ENCODE assay signal across 8 cellular contexts in the genomic region with DNA sequence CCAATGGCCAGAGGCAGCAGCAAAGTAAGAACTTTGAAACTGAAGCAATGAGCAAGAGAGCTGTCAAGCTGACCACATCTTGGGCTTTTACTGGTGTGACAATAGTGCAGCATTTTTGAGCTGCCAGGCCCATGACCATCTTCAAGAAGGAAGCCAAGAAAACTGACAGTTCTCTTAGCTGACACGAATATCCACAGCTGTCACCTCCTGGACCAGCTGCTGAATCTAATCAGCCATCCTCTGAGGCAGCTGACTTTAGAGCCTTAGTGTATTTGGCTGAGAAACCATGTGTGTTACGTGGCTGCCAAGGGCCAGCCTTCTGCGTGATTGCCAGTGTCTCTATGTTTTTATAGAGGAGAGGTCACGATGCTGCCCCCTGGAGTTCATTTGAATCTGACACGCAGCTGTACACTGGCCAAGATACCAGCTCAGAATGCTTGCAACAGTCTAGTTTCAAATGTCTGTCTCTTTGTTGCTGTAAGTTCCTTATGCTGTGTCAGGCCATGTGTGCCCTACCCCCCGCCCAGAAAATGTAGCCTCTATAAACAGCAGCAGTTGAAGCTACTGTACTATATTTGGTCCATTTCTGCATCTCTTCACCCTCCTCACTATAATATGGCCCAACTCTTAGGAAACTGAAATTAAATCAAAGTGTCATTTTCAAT. TPM values are rescaled to one million over a fixed set of nuclear protein-coding genes. Genes with fewer than 3 reads are reported as not detected.
DNase-seq lines count a peak whose midpoint lies in the region; ATAC-seq and TF ChIP-seq lines count a peak whose summit lies in the region.

No MANE protein-coding gene starts in this region.

- peaks cover 0 to 2% (median 0%) of the 10 kb centered on the region in 7 donors for H3K9me3 Mint-ChIP-seq in CD4-positive, CD25-positive, alpha-beta regulatory T cell
- H3K9me3 Mint-ChIP-seq in activated CD4-positive, alpha-beta T cell treated with anti-CD3 and anti-CD28 coated beads, Interleukin-2, amount 10 ng/mL, durations not matched to agents 7 days and 5 days, result no peaks in the 10 kb centered on the region
- H3K9me3 Mint-ChIP-seq in nephron, result no peaks in the 10 kb centered on the region

- no peak overlapping the region for H3K4me3 Mint-ChIP-seq in CD4-positive, CD25-positive, alpha-beta regulatory T cell
- no peak overlapping the region for H3K4me3 Mint-ChIP-seq in activated CD4-positive, alpha-beta T cell treated with anti-CD3 and anti-CD28 coated beads, Interleukin-2, amount 10 ng/mL, durations not matched to agents 7 days and 5 days
- H3K4me3 Mint-ChIP-seq in nephron, result no peak overlapping the region

- no peaks in the 10 kb centered on the region for H3K4me1 ChIP-seq in CD4-positive, CD25-positive, alpha-beta regulatory T cell (ENCODE audit: control insufficient read depth, insufficient read depth, low read length, poor library complexity, severe bottlenecking)
- H3K4me1 ChIP-seq in esophagus squamous epithelium (peaks cover 0 to 14% (median 11%) of the 10 kb centered on the region in 3 donors), thyroid gland (peaks cover 6 to 10% of the 10 kb centered on the region in 2 donors)

- H3K9me3 ChIP-seq in CD4-positive, CD25-positive, alpha-beta regulatory T cell (ENCODE audit: control insufficient read depth in 2 of 2, low read length in 2 of 2), result no peaks in the 10 kb centered on the region
- H3K9me3 ChIP-seq in esophagus squamous epithelium, result no peaks in the 10 kb centered on the region
- H3K9me3 ChIP-seq in thyroid gland, result no peaks in the 10 kb centered on the region

- H3K4me1 Mint-ChIP-seq in CD4-positive, CD25-positive, alpha-beta regulatory T cell, result no peaks in the 10 kb centered on the region
- no peaks in the 10 kb centered on the region for H3K4me1 Mint-ChIP-seq in activated CD4-positive, alpha-beta T cell treated with anti-CD3 and anti-CD28 coated beads, Interleukin-2, amount 10 ng/mL, durations not matched to agents 7 days and 5 days
- H3K4me1 Mint-ChIP-seq in nephron, result peaks cover 26% of the 10 kb centered on the region

- peaks cover 9% of the 10 kb centered on the region for H3K27me3 Mint-ChIP-seq in CD4-positive, CD25-positive, alpha-beta regulatory T cell
- H3K27me3 Mint-ChIP-seq in activated CD4-positive, alpha-beta T cell treated with anti-CD3 and anti-CD28 coated beads, Interleukin-2, amount 10 ng/mL, durations not matched to agents 7 days and 5 days, result peaks cover 16% of the 10 kb centered on the region
- H3K27me3 Mint-ChIP-seq in nephron (ENCODE audit: low read depth), result peaks cover 4% of the 10 kb centered on the region

- intact Hi-C loops in esophagus squamous epithelium (cut with DNase I) (no loop called here), thyroid gland (cut with DNase I) (no loop called here)

- H3K36me3 ChIP-seq in CD4-positive, CD25-positive, alpha-beta regulatory T cell (ENCODE audit: control insufficient read depth, insufficient read depth, low read length), result no peaks in the 10 kb centered on the region
- H3K36me3 ChIP-seq in esophagus squamous epithelium (peaks cover 0 to 74% (median 9%) of the 10 kb centered on the region in 3 donors), thyroid gland (no peaks in the 10 kb centered on the region)

- peaks cover 6% of the 10 kb centered on the region for H3K27me3 ChIP-seq in CD4-positive, CD25-positive, alpha-beta regulatory T cell (ENCODE audit: control insufficient read depth, insufficient read depth, low read length)
- no peaks in the 10 kb centered on the region for H3K27me3 ChIP-seq in esophagus squamous epithelium
- no peaks in the 10 kb centered on the region for H3K27me3 ChIP-seq in thyroid gland

- no peak overlapping the region for H3K27ac Mint-ChIP-seq in CD4-positive, CD25-positive, alpha-beta regulatory T cell
- H3K27ac Mint-ChIP-seq in activated CD4-positive, alpha-beta T cell treated with anti-CD3 and anti-CD28 coated beads, Interleukin-2, amount 10 ng/mL, durations not matched to agents 7 days and 5 days, result no peak overlapping the region
- peak overlapping the region; percentile 45 to 81 (median 48) for H3K27ac Mint-ChIP-seq in nephron

- CTCF ChIA-PET in activated CD4-positive, alpha-beta T cell treated with anti-CD3 and anti-CD28 coated beads, Interleukin-2, amount 10 ng/mL, durations not matched to agents 7 days and 5 days (lab: Charles Lee), result interaction anchor here (1.1 kb wide), 1 partner anchor 16 kb away, joined by 3 read pairs; no protein-coding TSS in a partner anchor

- H3K36me3 Mint-ChIP-seq in CD4-positive, CD25-positive, alpha-beta regulatory T cell, result no peaks in the 10 kb centered on the region
- no peaks in the 10 kb centered on the region for H3K36me3 Mint-ChIP-seq in activated CD4-positive, alpha-beta T cell treated with anti-CD3 and anti-CD28 coated beads, Interleukin-2, amount 10 ng/mL, durations not matched to agents 7 days and 5 days (ENCODE audit: low read depth)
- H3K36me3 Mint-ChIP-seq in nephron (ENCODE audit: low read depth), result no peaks in the 10 kb centered on the region

- no peak overlapping the region for H3K27ac ChIP-seq in CD4-positive, CD25-positive, alpha-beta regulatory T cell (ENCODE audit: insufficient read depth, low read length, poor library complexity, severe bottlenecking)
- H3K27ac ChIP-seq in esophagus squamous epithelium (peak overlapping the region in 3 of 4 donors; percentile 26 to 47 (median 47)), thyroid gland (peak overlapping the region in 1 of 3 donors; percentile 36)

- ATAC-seq in CD4-positive, CD25-positive, alpha-beta regulatory T cell (ENCODE audit: low read depth in 2 of 2), result peak; percentile 46 to 53
- ATAC-seq in GM19043 (IDR thresholded peaks at IDR 0.05; ENCODE audit: low read depth, unreplicated experiment) (peak; percentile 87), HG03139 (IDR thresholded peaks at IDR 0.05; ENCODE audit: unreplicated experiment) (peak; percentile 88)

- H3K4me3 ChIP-seq in CD4-positive, CD25-positive, alpha-beta regulatory T cell (ENCODE audit: low read depth, low read length), result no peak overlapping the region
- H3K4me3 ChIP-seq in esophagus squamous epithelium (no peak overlapping the region), thyroid gland (replicated peaks in 1 of 3) (no peak overlapping the region)

- peak in 5 of 6 experiments; percentile 40 to 73 (median 54) for TF ChIP-seq CTCF in esophagus squamous epithelium (IDR thresholded peaks at IDR 0.05)
- peak; percentile 36 to 52 (median 42) for TF ChIP-seq CTCF in nephron (IDR thresholded peaks at IDR 0.05; ENCODE audit: unreplicated experiment in 3 of 3)
- peak in 5 of 6 experiments; percentile 29 to 66 (median 59) for TF ChIP-seq CTCF in thyroid gland (IDR thresholded peaks at IDR 0.05)

- 10 to 14% methylated on average over 5 to 6 of the region's 6 CpGs for WGBS in esophagus squamous epithelium, 2 donors
- 13% methylated on average over 6 of the region's 6 CpGs for WGBS in thyroid gland, 2 donors

- no peak for TF ChIP-seq POLR2A in esophagus squamous epithelium (IDR thresholded peaks at IDR 0.05)
- TF ChIP-seq POLR2A in thyroid gland (IDR thresholded peaks at IDR 0.05), result no peak

- DNase-seq in CD4-positive, CD25-positive, alpha-beta regulatory T cell, result peak in 2 of 3 donors; percentile 14 to 65
- DNase-seq in NCI-H446 (lab: John Stamatoyannopoulos, UW) (peak; percentile 89 to 97), esophagus squamous epithelium (lab: John Stamatoyannopoulos, UW) (no peak), thyroid gland (peak; percentile 85 to 90)
- DNase-seq in activated CD4-positive, alpha-beta T cell treated with anti-CD3 and anti-CD28 coated beads, Interleukin-2, amount 10 ng/mL, durations not matched to agents 7 days and 5 days, result peak; percentile 51

- POLR2A ChIA-PET in activated CD4-positive, alpha-beta T cell treated with anti-CD3 and anti-CD28 coated beads, Interleukin-2, amount 10 ng/mL, durations not matched to agents 7 days and 5 days (lab: Charles Lee), result no interaction called here

RNA-seq across cellular contexts. Expression of gene PALMD, which starts 39.7 kb away (rescaled TPM):
- total RNA-seq in CD4-positive, CD25-positive, alpha-beta regulatory T cell, result not detected
- polyA plus RNA-seq in CD4-positive, CD25-positive, alpha-beta regulatory T cell, result not detected
- total RNA-seq in activated CD4-positive, alpha-beta T cell treated with anti-CD3 and anti-CD28 coated beads, Interleukin-2, amount 10 ng/mL, durations not matched to agents 7 days and 5 days, result not detected
- total RNA-seq in esophagus squamous epithelium (10 to 100 TPM; 27.1 to 39.2 (median 31.3) TPM), thyroid gland (10 to 100 TPM in 2 of 4 donors, 1 to 10 TPM in 2; 6.9 to 14.1 (median 11.2) TPM)

Comparison
In these comparisons a context has a peak if more than half of its experiments do, and no peak if none do; other contexts are left out.
1. H3K27ac Mint-ChIP-seq: peak in nephron (3 of 3); none in CD4-positive, CD25-positive, alpha-beta regulatory T cell (0 of 3) and activated CD4-positive, alpha-beta T cell treated with anti-CD3 and anti-CD28 coated beads, Interleukin-2, amount 10 ng/mL, durations not matched to agents 7 days and 5 days (single experiment).
2. Peak in every context shown above with its lines, with median percentiles within 50 percentile points of each other: ATAC-seq and CTCF ChIP-seq.